8 cellular contexts compared by ENCODE assay signal in genomic region chr10:127990846-127991542, GRCh38.
DNase-seq lines count a peak whose midpoint lies in the region; ATAC-seq and TF ChIP-seq lines count a peak whose summit lies in the region.

No MANE protein-coding gene starts in this region.

- no peaks in the 10 kb centered on the region for H3K36me3 Mint-ChIP-seq in stimulated activated naive B cell treated with anti-CD40 and anti-IgM and Interleukin-4, amounts not matched to agents 10 μg/mL and 1 μg/mL and 100 μg/mL, for 72 hours
- no peaks in the 10 kb centered on the region for H3K36me3 Mint-ChIP-seq in nephron progenitor cell (ENCODE audit: low read depth)

- H3K27ac Mint-ChIP-seq in stimulated activated naive B cell treated with anti-CD40 and anti-IgM and Interleukin-4, amounts not matched to agents 10 μg/mL and 1 μg/mL and 100 μg/mL, for 72 hours: no peak overlapping the region
- no peak overlapping the region for H3K27ac Mint-ChIP-seq in nephron progenitor cell

- no peaks in the 10 kb centered on the region for H3K27me3 ChIP-seq in kidney epithelial cell (ENCODE audit: control insufficient read depth, insufficient read depth, low read length)

- peaks cover 0 to 29% of the 10 kb centered on the region in 2 donors for H3K4me1 Mint-ChIP-seq in stimulated activated naive B cell treated with anti-CD40 and anti-IgM and Interleukin-4, amounts not matched to agents 10 μg/mL and 1 μg/mL and 100 μg/mL, for 72 hours
- peaks cover 5% of the 10 kb centered on the region for H3K4me1 Mint-ChIP-seq in nephron progenitor cell

- DNase-seq in activated CD4-positive, alpha-beta T cell treated with anti-CD3 and anti-CD28 coated beads for 1 hour: peak; percentile 21
- DNase-seq in activated CD4-positive, alpha-beta T cell treated with anti-CD3 and anti-CD28 coated beads, Interleukin-2, amount 50 U/mL, for 1 hour: no peak
- DNase-seq in activated T-helper 9 cell treated with anti-CD3 and anti-CD28 coated beads, Interleukin-2, amount 50 U/mL, for 16 hours (ENCODE audit: low read depth): peak; percentile 29
- DNase-seq in kidney epithelial cell (ENCODE audit: low read depth) (peak; percentile 94), NCI-H446 treated with DMSO at 0.1 percent for 48 hours (lab: John Stamatoyannopoulos, UW) (no peak), anterior cingulate cortex (lab: John Stamatoyannopoulos, UW) (no peak), nephron progenitor cell (no peak)
- DNase-seq in stimulated activated naive B cell treated with anti-CD40 and anti-IgM and Interleukin-4, amounts not matched to agents 10 μg/mL and 1 μg/mL and 100 μg/mL, for 72 hours: peak; percentile 9

- ATAC-seq in stimulated activated naive B cell treated with anti-CD40 and anti-IgM and Interleukin-4, amounts not matched to agents 10 μg/mL and 1 μg/mL and 100 μg/mL, for 72 hours (replicated peaks): peak; percentile 64 to 73

- peaks cover 27 to 43% of the 10 kb centered on the region in 2 donors for H3K27me3 Mint-ChIP-seq in stimulated activated naive B cell treated with anti-CD40 and anti-IgM and Interleukin-4, amounts not matched to agents 10 μg/mL and 1 μg/mL and 100 μg/mL, for 72 hours
- peaks cover 28% of the 10 kb centered on the region for H3K27me3 Mint-ChIP-seq in nephron progenitor cell (ENCODE audit: low read depth, poor library complexity)

- H3K4me3 Mint-ChIP-seq in stimulated activated naive B cell treated with anti-CD40 and anti-IgM and Interleukin-4, amounts not matched to agents 10 μg/mL and 1 μg/mL and 100 μg/mL, for 72 hours: peak overlapping the region in 1 of 2 donors; percentile 49
- H3K4me3 Mint-ChIP-seq in nephron progenitor cell: no peak overlapping the region

- no peaks in the 10 kb centered on the region for H3K9me3 Mint-ChIP-seq in stimulated activated naive B cell treated with anti-CD40 and anti-IgM and Interleukin-4, amounts not matched to agents 10 μg/mL and 1 μg/mL and 100 μg/mL, for 72 hours
- H3K9me3 Mint-ChIP-seq in nephron progenitor cell: no peaks in the 10 kb centered on the region

- no peak overlapping the region for H3K4me3 ChIP-seq in kidney epithelial cell (ENCODE audit: low read depth, low read length)

- TF ChIP-seq CTCF in kidney epithelial cell (IDR thresholded peaks at IDR 0.05; ENCODE audit: insufficient read depth, low read length, poor library complexity, severe bottlenecking): no peak
- TF ChIP-seq CTCF in nephron progenitor cell (IDR thresholded peaks at IDR 0.05): no peak

- no peaks in the 10 kb centered on the region for H3K36me3 ChIP-seq in kidney epithelial cell (ENCODE audit: control insufficient read depth, insufficient read depth, low read length)

Comparison
In these comparisons a context has a peak if more than half of its experiments do, and no peak if none do; other contexts are left out.
1. DNase-seq: peak in activated CD4-positive, alpha-beta T cell treated with anti-CD3 and anti-CD28 coated beads for 1 hour (single experiment), activated T-helper 9 cell treated with anti-CD3 and anti-CD28 coated beads, Interleukin-2, amount 50 U/mL, for 16 hours (single experiment), kidney epithelial cell (single experiment) and stimulated activated naive B cell treated with anti-CD40 and anti-IgM and Interleukin-4, amounts not matched to agents 10 μg/mL and 1 μg/mL and 100 μg/mL, for 72 hours (single experiment); none in activated CD4-positive, alpha-beta T cell treated with anti-CD3 and anti-CD28 coated beads, Interleukin-2, amount 50 U/mL, for 1 hour (single experiment), NCI-H446 treated with DMSO at 0.1 percent for 48 hours (single experiment), anterior cingulate cortex (0 of 58) and nephron progenitor cell (single experiment).